In genomic region chr7:116025098-116025809, GRCh38 we compare ENCODE assay signal across 15 cellular contexts. TPM values are rescaled to one million over a fixed set of nuclear protein-coding genes. Genes with fewer than 3 reads are reported as not detected.
DNase-seq lines count a peak whose midpoint lies in the region; ATAC-seq, FAIRE-seq and TF ChIP-seq lines count a peak whose summit lies in the region.
"Had no signal": no experiment of that assay in that cellular context is flagged by ENCODE, and none has a peak within 500 bp of the region (broad histone marks: within the 10 kb centered on the region; RNA-seq: fewer than 3 reads in every experiment).

No MANE protein-coding gene starts in this region.

- TF ChIP-seq CTCF in astrocyte (IDR thresholded peaks at IDR 0.05; ENCODE audit: insufficient read depth, low read depth, low read length), result no peak

- no peak overlapping the region for H3K4me3 Mint-ChIP-seq in astrocyte (ENCODE audit: unreplicated experiment)
- no peak overlapping the region for H3K4me3 Mint-ChIP-seq in natural killer cell treated with Interleukin-12 subunit alpha and Interleukin-12 subunit beta and Interleukin-15 and Interleukin-18, amount 100 ng/mL, for 72 hours
- H3K4me3 Mint-ChIP-seq: activated naive CD4-positive, alpha-beta T cell treated with anti-CD3 and anti-CD28 coated beads, Interleukin-2, amount 10 ng/mL, durations not matched to agents 7 days and 5 days had no signal

- H3K9me3 ChIP-seq in astrocyte (ENCODE audit: insufficient read depth, low read depth, low read length) (no peaks in the 10 kb centered on the region), subcutaneous abdominal adipose tissue (ENCODE audit: control insufficient read depth in 5 of 5, low read length in 5 of 5) (no peaks in the 10 kb centered on the region), HAP-1 (no peaks in the 10 kb centered on the region)
- H3K9me3 ChIP-seq: prostate gland had no signal

- no peak overlapping the region for H3K27ac Mint-ChIP-seq in astrocyte (ENCODE audit: unreplicated experiment)
- no peak overlapping the region for H3K27ac Mint-ChIP-seq in natural killer cell treated with Interleukin-12 subunit alpha and Interleukin-12 subunit beta and Interleukin-15 and Interleukin-18, amount 100 ng/mL, for 72 hours
- H3K27ac Mint-ChIP-seq: activated naive CD4-positive, alpha-beta T cell treated with anti-CD3 and anti-CD28 coated beads, Interleukin-2, amount 10 ng/mL, durations not matched to agents 7 days and 5 days had no signal

- H3K4me3 ChIP-seq in astrocyte (ENCODE audit: insufficient read depth, low read depth, low read length) (no peak overlapping the region), subcutaneous abdominal adipose tissue (ENCODE audit: low read depth in 1 of 5, low read length in 5 of 5) (no peak overlapping the region), HAP-1 (no peak overlapping the region)
- H3K4me3 ChIP-seq: K562, prostate gland had no signal

- H3K79me2 ChIP-seq in astrocyte (ENCODE audit: insufficient read depth, low read length), result no peaks in the 10 kb centered on the region

- H3K27me3 ChIP-seq in astrocyte (ENCODE audit: insufficient read depth, low read length), result no peaks in the 10 kb centered on the region
- H3K27me3 ChIP-seq in subcutaneous abdominal adipose tissue (ENCODE audit: control insufficient read depth in 5 of 5, insufficient read depth in 4 of 5, low read length in 5 of 5), result no peaks in the 10 kb centered on the region
- H3K27me3 ChIP-seq in HAP-1 (ENCODE audit: low read depth), result 0 out of 2 replicates have a peak, but pooled peaks cover 8% of the 10 kb centered on the region

- H3K4me2 ChIP-seq in astrocyte (ENCODE audit: low read length), result no peak overlapping the region

- in situ Hi-C loops in HAP-1 (cut with MboI; ENCODE audit: low sequenced_read_pairs), result no loop called here

- no peaks in the 10 kb centered on the region for H4K20me1 ChIP-seq in astrocyte (ENCODE audit: insufficient read depth, low read length)

- no peaks in the 10 kb centered on the region for H3K9me3 Mint-ChIP-seq in astrocyte (ENCODE audit: unreplicated experiment)
- H3K9me3 Mint-ChIP-seq in natural killer cell treated with Interleukin-12 subunit alpha and Interleukin-12 subunit beta and Interleukin-15 and Interleukin-18, amount 100 ng/mL, for 72 hours, result no peaks in the 10 kb centered on the region
- H3K9me3 Mint-ChIP-seq: activated naive CD4-positive, alpha-beta T cell treated with anti-CD3 and anti-CD28 coated beads, Interleukin-2, amount 10 ng/mL, durations not matched to agents 7 days and 5 days had no signal

- no peak overlapping the region for H2AFZ ChIP-seq in astrocyte (ENCODE audit: low read depth, low read length)

- intact Hi-C loops in Right ventricle myocardium inferior (cut with DNase I), result no loop called here
- intact Hi-C loops in cardiac septum (cut with DNase I), result no loop called here

- no peak for FAIRE-seq in astrocyte (lab: Jason Lieb, UNC)
- FAIRE-seq: K562, kidney had no signal

- no peaks in the 10 kb centered on the region for H3K27me3 Mint-ChIP-seq in astrocyte (ENCODE audit: low read depth, unreplicated experiment)
- peaks cover 0 to 8% of the 10 kb centered on the region in 2 donors for H3K27me3 Mint-ChIP-seq in natural killer cell treated with Interleukin-12 subunit alpha and Interleukin-12 subunit beta and Interleukin-15 and Interleukin-18, amount 100 ng/mL, for 72 hours

- DNase-seq in Right ventricle myocardium inferior (ENCODE audit: missing footprints) (no peak), cardiac septum (ENCODE audit: low spot score) (no peak), astrocyte (ENCODE audit: low read depth) (peak; percentile 2), iris pigment epithelial cell (ENCODE audit: low read depth) (peak; percentile 66), HAP-1 (ENCODE audit: low spot score in 2 of 2) (no peak)
- DNase-seq in natural killer cell treated with Interleukin-12 subunit alpha and Interleukin-12 subunit beta and Interleukin-15 and Interleukin-18, amount 100 ng/mL, for 72 hours (ENCODE audit: low spot score), result no peak
- DNase-seq: activated CD4-positive, alpha-beta T cell treated with anti-CD3 and anti-CD28 coated beads, Interleukin-2, amount 50 U/mL, for 48 hours; activated naive CD4-positive, alpha-beta T cell treated with anti-CD3 and anti-CD28 coated beads, Interleukin-2, amount 10 ng/mL, durations not matched to agents 7 days and 5 days; kidney; NCI-H526 treated with DMSO at 0.1 percent for 48 hours; SW 1271 had no signal

- ATAC-seq in Right ventricle myocardium inferior (peak; percentile 20), HG02763 (IDR thresholded peaks at IDR 0.05; ENCODE audit: unreplicated experiment) (no peak)
- no peak for ATAC-seq in natural killer cell treated with Interleukin-12 subunit alpha and Interleukin-12 subunit beta and Interleukin-15 and Interleukin-18, amount 100 ng/mL, for 72 hours
- ATAC-seq: K562 had no signal

- H3K4me1 ChIP-seq in astrocyte (ENCODE audit: insufficient read depth, low read length), result no peaks in the 10 kb centered on the region
- no peaks in the 10 kb centered on the region for H3K4me1 ChIP-seq in subcutaneous abdominal adipose tissue (ENCODE audit: control insufficient read depth in 5 of 5, insufficient read depth in 5 of 5, low read length in 5 of 5)
- no peaks in the 10 kb centered on the region for H3K4me1 ChIP-seq in HAP-1
- H3K4me1 ChIP-seq: prostate gland had no signal

- H3K27ac ChIP-seq in astrocyte (ENCODE audit: low read depth, low read length) (no peak overlapping the region), subcutaneous abdominal adipose tissue (ENCODE audit: low read depth, low read length) (peak overlapping the region; percentile 8)
- H3K27ac ChIP-seq: prostate gland had no signal

- H3K36me3 ChIP-seq in astrocyte (ENCODE audit: insufficient read depth, low read length) (no peaks in the 10 kb centered on the region), subcutaneous abdominal adipose tissue (ENCODE audit: control insufficient read depth in 5 of 5, insufficient read depth in 5 of 5, low read length in 5 of 5) (no peaks in the 10 kb centered on the region), HAP-1 (replicated peaks) (no peaks in the 10 kb centered on the region)
- H3K36me3 ChIP-seq: prostate gland had no signal

- H3K4me1 Mint-ChIP-seq in astrocyte (ENCODE audit: low read depth, unreplicated experiment), result peaks cover 11% of the 10 kb centered on the region
- H3K4me1 Mint-ChIP-seq in natural killer cell treated with Interleukin-12 subunit alpha and Interleukin-12 subunit beta and Interleukin-15 and Interleukin-18, amount 100 ng/mL, for 72 hours (ENCODE audit: low read depth in 2 of 2), result peaks cover 0 to 8% of the 10 kb centered on the region in 2 donors
- H3K4me1 Mint-ChIP-seq: activated naive CD4-positive, alpha-beta T cell treated with anti-CD3 and anti-CD28 coated beads, Interleukin-2, amount 10 ng/mL, durations not matched to agents 7 days and 5 days had no signal

- H3K9ac ChIP-seq in astrocyte (ENCODE audit: low read length) (no peak overlapping the region), subcutaneous abdominal adipose tissue (ENCODE audit: low read length in 5 of 5) (no peak overlapping the region)

- no peaks in the 10 kb centered on the region for H3K36me3 Mint-ChIP-seq in astrocyte (ENCODE audit: low read depth, unreplicated experiment)
- H3K36me3 Mint-ChIP-seq in natural killer cell treated with Interleukin-12 subunit alpha and Interleukin-12 subunit beta and Interleukin-15 and Interleukin-18, amount 100 ng/mL, for 72 hours, result no peaks in the 10 kb centered on the region
- H3K36me3 Mint-ChIP-seq: activated naive CD4-positive, alpha-beta T cell treated with anti-CD3 and anti-CD28 coated beads, Interleukin-2, amount 10 ng/mL, durations not matched to agents 7 days and 5 days had no signal

RNA-seq across cellular contexts. Expression of gene TFEC, which starts 5.3 kb away (rescaled TPM):
- 1.6 TPM for total RNA-seq in Right ventricle myocardium inferior
- 1.6 TPM for total RNA-seq in cardiac septum
- total RNA-seq in astrocyte, result 1.4 and 1.8 TPM in 2 replicates
- total RNA-seq in natural killer cell treated with Interleukin-12 subunit alpha and Interleukin-12 subunit beta and Interleukin-15 and Interleukin-18, amount 100 ng/mL, for 72 hours, result 1 to 10 TPM in 1 of 2 donors, not detected in 1; 1.0 TPM
- total RNA-seq: K562 had no signal

Comparison
In these comparisons a context has a peak if more than half of its experiments do, and no peak if none do; other contexts are left out.
1. DNase-seq: peak in astrocyte (single experiment) and iris pigment epithelial cell (single experiment); none in Right ventricle myocardium inferior (single experiment), cardiac septum (single experiment), natural killer cell treated with Interleukin-12 subunit alpha and Interleukin-12 subunit beta and Interleukin-15 and Interleukin-18, amount 100 ng/mL, for 72 hours (single experiment) and HAP-1 (0 of 2).